11 cellular contexts compared by ENCODE assay signal in the genomic region with DNA sequence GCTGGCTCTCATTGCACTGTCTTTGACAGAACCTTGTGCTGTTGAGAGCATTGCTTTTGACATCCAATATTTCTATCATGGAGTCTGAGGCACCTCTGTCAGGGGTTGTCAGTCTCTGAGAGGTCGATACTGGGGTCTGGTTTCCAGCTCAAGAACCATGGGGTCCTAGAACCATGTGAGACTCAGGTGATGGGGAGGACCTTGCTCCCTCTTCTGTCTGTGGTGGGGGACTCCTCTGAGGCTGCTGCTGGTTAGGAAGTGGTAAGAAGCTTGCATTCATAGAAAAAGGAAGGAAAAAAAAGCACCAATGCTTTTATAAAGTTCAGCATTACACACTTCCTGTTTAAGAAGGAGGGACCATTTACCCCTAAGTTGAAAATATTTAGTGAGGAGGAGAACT.
DNase-seq lines count a peak whose midpoint lies in the region; ATAC-seq and TF ChIP-seq lines count a peak whose summit lies in the region.
"Had no signal": no experiment of that assay in that cellular context is flagged by ENCODE, and none has a peak within 500 bp of the region (broad histone marks: within the 10 kb centered on the region; RNA-seq: fewer than 3 reads in every experiment).

No MANE protein-coding gene starts in this region.

- H3K27ac Mint-ChIP-seq in central memory CD8-positive, alpha-beta T cell (ENCODE audit: low read depth): peak overlapping the region; percentile 97

- TF ChIP-seq CTCF in upper lobe of right lung (IDR thresholded peaks at IDR 0.05): no peak

- intact Hi-C loops in upper lobe of right lung (cut with DNase I): no loop called here

- no peak overlapping the region for H3K4me3 ChIP-seq in upper lobe of right lung
- H3K4me3 ChIP-seq: sigmoid colon had no signal

- H3K9me3 ChIP-seq in upper lobe of right lung: no peaks in the 10 kb centered on the region
- H3K9me3 ChIP-seq: sigmoid colon had no signal

- ATAC-seq in central memory CD8-positive, alpha-beta T cell (replicated peaks; ENCODE audit: extremely low read depth, poor library complexity, severe bottlenecking): peak; percentile 60
- ATAC-seq in upper lobe of right lung (peak; percentile 6), HG03439 (IDR thresholded peaks at IDR 0.05; ENCODE audit: unreplicated experiment) (no peak), GM21529 (IDR thresholded peaks at IDR 0.05; ENCODE audit: unreplicated experiment) (no peak)

- no peaks in the 10 kb centered on the region for H3K27me3 Mint-ChIP-seq in central memory CD8-positive, alpha-beta T cell

- H3K9me3 Mint-ChIP-seq in central memory CD8-positive, alpha-beta T cell: no peaks in the 10 kb centered on the region

- peak; percentile 30 for DNase-seq in stimulated activated CD8-positive, alpha-beta memory T cell treated with anti-CD3 and anti-CD28 coated beads, Interleukin-12 subunit alpha, Interleukin-12 subunit beta, amount 100 ng/mL, for 1 hour (ENCODE audit: low read depth)
- DNase-seq in stimulated activated CD8-positive, alpha-beta memory T cell treated with anti-CD3 and anti-CD28 coated beads, Interleukin-4, amount 100 ng/mL, for 48 hours: no peak
- DNase-seq in T-helper 9 cell: peak; percentile 42
- DNase-seq in central memory CD8-positive, alpha-beta T cell (ENCODE audit: low spot score in 2 of 2): peak; percentile 27 to 55
- no peak for DNase-seq in upper lobe of right lung
- DNase-seq in islet precursor cell: no peak
- DNase-seq: activated CD4-positive, CD25-positive, alpha-beta regulatory T cell treated with anti-CD3 and anti-CD28 coated beads, Interleukin-2, amount 50 U/mL, for 72 hours; NCI-H774; sigmoid colon had no signal

- H3K36me3 ChIP-seq in upper lobe of right lung: no peaks in the 10 kb centered on the region
- H3K36me3 ChIP-seq: sigmoid colon had no signal

- H3K4me1 ChIP-seq in upper lobe of right lung: peaks cover 30% of the 10 kb centered on the region

- H3K4me1 Mint-ChIP-seq in central memory CD8-positive, alpha-beta T cell: peaks cover 70% of the 10 kb centered on the region

- no peak overlapping the region for H3K27ac ChIP-seq in upper lobe of right lung
- H3K27ac ChIP-seq: sigmoid colon had no signal

- H3K36me3 Mint-ChIP-seq in central memory CD8-positive, alpha-beta T cell (ENCODE audit: insufficient read depth): peaks cover 23% of the 10 kb centered on the region

- H3K4me3 Mint-ChIP-seq in central memory CD8-positive, alpha-beta T cell: peak overlapping the region; percentile 53

- H3K27me3 ChIP-seq in upper lobe of right lung: no peaks in the 10 kb centered on the region
- H3K27me3 ChIP-seq: sigmoid colon had no signal

Comparison
In these comparisons a context has a peak if more than half of its experiments do, and no peak if none do; other contexts are left out.
1. DNase-seq: peak in stimulated activated CD8-positive, alpha-beta memory T cell treated with anti-CD3 and anti-CD28 coated beads, Interleukin-12 subunit alpha, Interleukin-12 subunit beta, amount 100 ng/mL, for 1 hour (single experiment), T-helper 9 cell (single experiment) and central memory CD8-positive, alpha-beta T cell (2 of 2); none in stimulated activated CD8-positive, alpha-beta memory T cell treated with anti-CD3 and anti-CD28 coated beads, Interleukin-4, amount 100 ng/mL, for 48 hours (single experiment), upper lobe of right lung (single experiment) and islet precursor cell (single experiment).
2. ATAC-seq: peak in central memory CD8-positive, alpha-beta T cell (single experiment) and upper lobe of right lung (single experiment); none in HG03439 (single experiment) and GM21529 (single experiment).